ENCODE assay signal across 8 cellular contexts in the genomic region with DNA sequence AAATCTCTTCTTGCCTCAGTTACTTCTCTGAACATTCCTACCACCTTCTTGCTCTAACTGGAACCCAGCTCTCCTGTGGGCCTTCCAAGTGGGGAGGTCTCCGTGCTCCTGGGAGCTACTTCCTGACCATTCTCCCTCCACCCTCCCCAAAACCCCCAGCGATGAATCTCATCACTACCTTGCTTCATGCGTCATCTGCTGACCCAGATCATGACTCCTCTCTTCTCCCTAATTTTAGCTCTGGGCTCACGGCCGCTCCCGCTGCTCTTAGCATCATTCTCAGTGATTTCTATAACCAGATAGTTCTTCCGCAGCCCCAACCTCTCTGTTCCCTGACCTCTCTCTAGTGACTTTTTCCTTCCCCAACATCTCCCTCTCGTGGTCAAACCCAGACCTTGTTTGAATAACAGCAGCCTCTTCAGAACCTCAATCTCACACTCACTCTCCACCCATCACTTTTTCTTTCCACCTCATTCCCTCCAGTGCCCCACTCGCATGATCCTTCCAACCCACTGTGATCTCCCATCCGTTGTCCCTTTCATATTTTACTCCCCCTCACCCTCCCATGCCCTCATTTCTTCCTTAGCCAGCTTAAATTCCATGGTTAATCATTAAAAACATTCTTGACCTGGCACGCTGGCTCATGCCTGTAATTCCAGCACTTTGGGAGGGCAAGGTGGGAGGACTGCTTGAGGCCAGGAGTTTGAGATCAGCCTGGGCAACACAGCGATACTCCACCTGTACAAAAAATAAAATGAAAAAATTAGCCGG. TPM values are rescaled to one million over a fixed set of nuclear protein-coding genes. Genes with fewer than 3 reads are reported as not detected.
A peak's percentile ranks its signal among the peaks of the same experiment; 100 is the strongest.
DNase-seq lines count a peak whose midpoint lies in the region; ATAC-seq and TF ChIP-seq lines count a peak whose summit lies in the region.

No MANE protein-coding gene starts in this region.

- DNase-seq in activated CD4-positive, alpha-beta T cell treated with anti-CD3 and anti-CD28 coated beads, Interleukin-2, amount 10 ng/mL, durations not matched to agents 7 days and 5 days = peak; percentile 72
- DNase-seq in activated CD4-positive, alpha-beta T cell treated with anti-CD3 and anti-CD28 coated beads, Interleukin-2, amount 50 U/mL, for 4 hours = no peak
- DNase-seq in MM.1S (peak; percentile 64), SJCRH30 (peak; percentile 69 to 87), inferior parietal cortex (ENCODE audit: extremely low spot score) (peak; percentile 49), upper lobe of right lung (no peak), activated gamma-delta T cell (lab: John Stamatoyannopoulos, UW) (no peak), H4 (ENCODE audit: low spot score) (no peak)

- H3K4me3 ChIP-seq in MM.1S (ENCODE audit: low read length) (no peak overlapping the region), SJCRH30 (no peak overlapping the region), upper lobe of right lung (no peak overlapping the region)

- peaks cover 15% of the 10 kb centered on the region for H3K4me1 Mint-ChIP-seq in activated CD4-positive, alpha-beta T cell treated with anti-CD3 and anti-CD28 coated beads, Interleukin-2, amount 10 ng/mL, durations not matched to agents 7 days and 5 days

- H3K9ac ChIP-seq in MM.1S (ENCODE audit: low read length) = no peak overlapping the region

- H3K27me3 Mint-ChIP-seq in activated CD4-positive, alpha-beta T cell treated with anti-CD3 and anti-CD28 coated beads, Interleukin-2, amount 10 ng/mL, durations not matched to agents 7 days and 5 days = peaks cover 29% of the 10 kb centered on the region

- no peaks in the 10 kb centered on the region for H3K79me2 ChIP-seq in MM.1S (ENCODE audit: low read length)

- H3K36me3 ChIP-seq in MM.1S (replicated peaks; ENCODE audit: insufficient read depth, low read length) = no peaks in the 10 kb centered on the region
- no peaks in the 10 kb centered on the region for H3K36me3 ChIP-seq in SJCRH30
- H3K36me3 ChIP-seq in upper lobe of right lung = no peaks in the 10 kb centered on the region

- no peaks in the 10 kb centered on the region for H3K36me3 Mint-ChIP-seq in activated CD4-positive, alpha-beta T cell treated with anti-CD3 and anti-CD28 coated beads, Interleukin-2, amount 10 ng/mL, durations not matched to agents 7 days and 5 days (ENCODE audit: low read depth)

- H2AFZ ChIP-seq in MM.1S (ENCODE audit: low read length) = 0 out of 2 replicates have a peak overlapping the region, but pooled peaks have one; percentile 38

- intact Hi-C loops in upper lobe of right lung (cut with DNase I) = no loop called here

- no peaks in the 10 kb centered on the region for H3K9me3 Mint-ChIP-seq in activated CD4-positive, alpha-beta T cell treated with anti-CD3 and anti-CD28 coated beads, Interleukin-2, amount 10 ng/mL, durations not matched to agents 7 days and 5 days

- TF ChIP-seq CTCF in MM.1S (IDR thresholded peaks at IDR 0.05; ENCODE audit: low read length) (peak; percentile 66), upper lobe of right lung (IDR thresholded peaks at IDR 0.05) (peak; percentile 40)

- no peaks in the 10 kb centered on the region for H3K4me1 ChIP-seq in MM.1S (ENCODE audit: low read length)
- H3K4me1 ChIP-seq in SJCRH30 = no peaks in the 10 kb centered on the region
- peaks cover 8% of the 10 kb centered on the region for H3K4me1 ChIP-seq in upper lobe of right lung

- no peaks in the 10 kb centered on the region for H3K9me2 ChIP-seq in MM.1S (replicated peaks; ENCODE audit: insufficient read depth, low read length)

- peak overlapping the region; percentile 1 for H3K27ac Mint-ChIP-seq in activated CD4-positive, alpha-beta T cell treated with anti-CD3 and anti-CD28 coated beads, Interleukin-2, amount 10 ng/mL, durations not matched to agents 7 days and 5 days

- no peaks in the 10 kb centered on the region for H4K20me1 ChIP-seq in MM.1S (ENCODE audit: insufficient read depth, low read length)

- H3K27ac ChIP-seq in MM.1S (ENCODE audit: low read length) (no peak overlapping the region), SJCRH30 (no peak overlapping the region), upper lobe of right lung (no peak overlapping the region)

- H3K4me3 Mint-ChIP-seq in activated CD4-positive, alpha-beta T cell treated with anti-CD3 and anti-CD28 coated beads, Interleukin-2, amount 10 ng/mL, durations not matched to agents 7 days and 5 days = no peak overlapping the region

- peak; percentile 62 for ATAC-seq in upper lobe of right lung

- CTCF ChIA-PET in activated CD4-positive, alpha-beta T cell treated with anti-CD3 and anti-CD28 coated beads, Interleukin-2, amount 10 ng/mL, durations not matched to agents 7 days and 5 days (lab: Charles Lee) = interaction anchor here (0.8 to 2.1 kb wide), 6 partner anchors 10 to 316 kb away, joined by 3 to 7 read pairs (median 5); a partner anchor contains a TSS

- peaks cover 26% of the 10 kb centered on the region for H3K27me3 ChIP-seq in MM.1S (replicated peaks; ENCODE audit: insufficient read depth, low read length)
- no peaks in the 10 kb centered on the region for H3K27me3 ChIP-seq in SJCRH30
- no peaks in the 10 kb centered on the region for H3K27me3 ChIP-seq in upper lobe of right lung

- no peaks in the 10 kb centered on the region for H3F3A ChIP-seq in MM.1S (ENCODE audit: insufficient read depth, low read length)

- POLR2A ChIA-PET in activated CD4-positive, alpha-beta T cell treated with anti-CD3 and anti-CD28 coated beads, Interleukin-2, amount 10 ng/mL, durations not matched to agents 7 days and 5 days (lab: Charles Lee) = no interaction called here

- peak overlapping the region; percentile 50; the same call in 1 of the 2 replicates for H3K4me2 ChIP-seq in MM.1S (ENCODE audit: low read depth, low read length)

- H3K9me3 ChIP-seq in MM.1S (replicated peaks; ENCODE audit: insufficient read depth, low read length) (no peaks in the 10 kb centered on the region), SJCRH30 (replicated peaks) (no peaks in the 10 kb centered on the region), upper lobe of right lung (no peaks in the 10 kb centered on the region)

RNA-seq across cellular contexts. Expression of a gene that starts 21.8 kb away (rescaled TPM):
- 10 to 100 TPM; 54.8 to 57.5 TPM for total RNA-seq in activated CD4-positive, alpha-beta T cell treated with anti-CD3 and anti-CD28 coated beads, Interleukin-2, amount 10 ng/mL, durations not matched to agents 7 days and 5 days
- 54.0 and 63.8 TPM in 2 replicates for total RNA-seq in SJCRH30 (2014; rRNA removed; shearing (Covaris generic))
- 28.8 TPM for total RNA-seq in upper lobe of right lung
- total RNA-seq in H4 (2014; rRNA removed; shearing (Covaris generic)) = 117 and 120 TPM in 2 replicates

RNA-seq across cellular contexts. Expression of a gene that starts 22.0 kb away (rescaled TPM):
- total RNA-seq in activated CD4-positive, alpha-beta T cell treated with anti-CD3 and anti-CD28 coated beads, Interleukin-2, amount 10 ng/mL, durations not matched to agents 7 days and 5 days = 10 to 100 TPM; 33.4 to 37.9 TPM
- total RNA-seq in SJCRH30 (2014; rRNA removed; shearing (Covaris generic)) = 20.0 and 25.7 TPM in 2 replicates
- 21.6 TPM for total RNA-seq in upper lobe of right lung
- total RNA-seq in H4 (2014; rRNA removed; shearing (Covaris generic)) = 31.7 and 41.8 TPM in 2 replicates

RNA-seq across cellular contexts. Expression of a gene that starts 23.0 kb away (rescaled TPM):
- under 1 TPM in 1 of 2 experiments, not detected in 1; 0.35 TPM for total RNA-seq in activated CD4-positive, alpha-beta T cell treated with anti-CD3 and anti-CD28 coated beads, Interleukin-2, amount 10 ng/mL, durations not matched to agents 7 days and 5 days
- 4.6 and 5.3 TPM in 2 replicates for total RNA-seq in SJCRH30 (2014; rRNA removed; shearing (Covaris generic))
- 13.3 TPM for total RNA-seq in upper lobe of right lung
- 35.6 and 46.6 TPM in 2 replicates for total RNA-seq in H4 (2014; rRNA removed; shearing (Covaris generic))

RNA-seq across cellular contexts. Expression of a gene that starts 40.6 kb away (rescaled TPM):
- total RNA-seq in activated CD4-positive, alpha-beta T cell treated with anti-CD3 and anti-CD28 coated beads, Interleukin-2, amount 10 ng/mL, durations not matched to agents 7 days and 5 days = under 1 TPM; 0.83 to 0.97 TPM
- 0.43 and 0.79 TPM in 2 replicates for total RNA-seq in SJCRH30 (2014; rRNA removed; shearing (Covaris generic))
- total RNA-seq in upper lobe of right lung = 0.67 TPM
- total RNA-seq in H4 (2014; rRNA removed; shearing (Covaris generic)) = not detected in 2 replicates

RNA-seq across cellular contexts. Expression of a gene that starts 52.8 kb away (rescaled TPM):
- 10 to 100 TPM; 31.6 to 32.2 TPM for total RNA-seq in activated CD4-positive, alpha-beta T cell treated with anti-CD3 and anti-CD28 coated beads, Interleukin-2, amount 10 ng/mL, durations not matched to agents 7 days and 5 days
- total RNA-seq in SJCRH30 (2014; rRNA removed; shearing (Covaris generic)) = 29.5 and 29.7 TPM in 2 replicates
- 25.5 TPM for total RNA-seq in upper lobe of right lung
- total RNA-seq in H4 (2014; rRNA removed; shearing (Covaris generic)) = 19.2 and 19.6 TPM in 2 replicates

Comparison
In these comparisons a context has a peak if more than half of its experiments do, and no peak if none do; other contexts are left out.
1. DNase-seq: peak in activated CD4-positive, alpha-beta T cell treated with anti-CD3 and anti-CD28 coated beads, Interleukin-2, amount 10 ng/mL, durations not matched to agents 7 days and 5 days (single experiment), MM.1S (single experiment), SJCRH30 (2 of 2) and inferior parietal cortex (single experiment); none in activated CD4-positive, alpha-beta T cell treated with anti-CD3 and anti-CD28 coated beads, Interleukin-2, amount 50 U/mL, for 4 hours (0 of 2), upper lobe of right lung (single experiment), activated gamma-delta T cell (single experiment) and H4 (single experiment).